Comparison of ENCODE assay signal across 1 cellular context in genomic region chrX:118182050-118182449, GRCh38.
TF ChIP-seq lines count a peak whose summit lies in the region.

No MANE protein-coding gene starts in this region.

TF ChIP-seq in GM23338, 12 proteins besides CTCF, POLR2A, EP300 and RAD21 (continued from another document):
- no peak for TF ChIP-seq ZNF462 (CRISPR knock-in tag; IDR thresholded peaks at IDR 0.05)
- TF ChIP-seq NANOG (IDR thresholded peaks at IDR 0.05; ENCODE audit: borderline replicate concordance) = no peak
